Comparison of ENCODE assay signal across 33 cellular contexts in the genomic region with DNA sequence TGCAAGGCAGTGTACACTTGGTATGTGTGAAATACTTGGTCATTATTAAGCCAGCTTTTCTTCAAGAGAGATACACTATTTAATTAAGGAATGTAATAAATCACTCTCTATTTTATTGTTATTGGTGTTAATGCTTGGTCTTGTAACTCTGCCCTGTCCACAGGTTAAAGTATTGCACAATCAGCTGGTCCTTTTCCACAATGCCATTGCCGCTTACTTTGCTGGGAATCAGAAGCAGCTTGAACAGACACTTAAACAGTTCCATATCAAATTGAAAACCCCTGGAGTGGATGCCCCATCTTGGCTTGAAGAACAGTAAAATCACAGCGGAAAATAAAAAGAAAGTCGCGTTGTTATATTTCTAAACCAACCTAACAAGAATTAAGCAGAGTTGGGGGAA. TPM values are rescaled to one million over a fixed set of nuclear protein-coding genes. Genes with fewer than 3 reads are reported as not detected.
"Had no signal": no experiment of that assay in that cellular context is flagged by ENCODE, and none has a peak within 500 bp of the region (broad histone marks: within the 10 kb centered on the region; RNA-seq: fewer than 3 reads in every experiment).

No MANE protein-coding gene starts in this region.

- H3K4me1 ChIP-seq: ascending aorta had no signal

- H3K36me3 ChIP-seq: cardiac muscle cell had no signal

- DNase-seq: activated B cell treated with CpG ODN at 0.5 μM for 24 hours; activated CD4-positive, alpha-beta memory T cell treated with anti-CD3 and anti-CD28 coated beads, Interleukin-2, amount 10 ng/mL, durations not matched to agents 7 days and 5 days; activated CD4-positive, alpha-beta T cell treated with anti-CD3 and anti-CD28 coated beads for 4 hours; activated CD4-positive, alpha-beta T cell treated with anti-CD3 and anti-CD28 coated beads, Interleukin-2, amount 50 U/mL, for 1 hour; activated CD4-positive, CD25-positive, alpha-beta regulatory T cell treated with anti-CD3 and anti-CD28 coated beads, Interleukin-2, amount 50 U/mL, for 72 hours; activated CD8-positive, alpha-beta memory T cell treated with anti-CD3 and anti-CD28 coated beads for 24 hours; activated CD8-positive, alpha-beta memory T cell treated with anti-CD3 and anti-CD28 coated beads, Interleukin-2, amount 10 ng/mL, durations not matched to agents 7 days and 5 days; activated CD8-positive, alpha-beta memory T cell treated with anti-CD3 and anti-CD28 coated beads, Interleukin-2, amount 50 U/mL, for 48 hours; activated effector memory CD4-positive, alpha-beta T cell treated with Interleukin-2 at 50 U/mL for 16 hours; activated naive CD4-positive, alpha-beta T cell treated with anti-CD3 and anti-CD28 coated beads, Interleukin-2, amount 50 U/mL, for 16 hours; activated naive CD8-positive, alpha-beta T cell treated with anti-CD3 and anti-CD28 coated beads, Interleukin-2, amount 10 ng/mL, durations not matched to agents 7 days and 5 days; activated T-cell treated with anti-CD3 and anti-CD28 coated beads, Interleukin-2, amount 50 U/mL, for 48 hours; amygdala; MM.1S; MV-4-11; NCI-H1092 treated with DMSO at 0.1 percent for 48 hours; NCI-H187 treated with DMSO at 0.1 percent for 48 hours; NCI-H2081; NCI-H2171 treated with DMSO at 0.1 percent for 48 hours; NCI-H2227 treated with DMSO at 0.1 percent for 48 hours; NCI-H446; NCI-H510A treated with DMSO at 0.1 percent for 48 hours; NCI-H526 treated with DMSO at 0.1 percent for 48 hours; SHP77 treated with DMSO at 0.1 percent for 48 hours; T-cell; T-helper 17 cell had no signal

- H3K9ac ChIP-seq: KMS-11 had no signal

- H3K4me3 Mint-ChIP-seq: activated B cell treated with CpG ODN at 0.5 μM for 24 hours; activated CD4-positive, alpha-beta memory T cell treated with anti-CD3 and anti-CD28 coated beads, Interleukin-2, amount 10 ng/mL, durations not matched to agents 7 days and 5 days; activated CD8-positive, alpha-beta memory T cell treated with anti-CD3 and anti-CD28 coated beads, Interleukin-2, amount 10 ng/mL, durations not matched to agents 7 days and 5 days; activated naive CD8-positive, alpha-beta T cell treated with anti-CD3 and anti-CD28 coated beads, Interleukin-2, amount 10 ng/mL, durations not matched to agents 7 days and 5 days; central memory CD8-positive, alpha-beta T cell; T-cell; T-helper 17 cell had no signal

- H3K27ac ChIP-seq: ascending aorta, cardiac muscle cell, KMS-11, VCaP had no signal

- H3K4me3 ChIP-seq: ascending aorta, cardiac muscle cell had no signal

- H3K9me3 Mint-ChIP-seq: activated B cell treated with CpG ODN at 0.5 μM for 24 hours; activated CD4-positive, alpha-beta memory T cell treated with anti-CD3 and anti-CD28 coated beads, Interleukin-2, amount 10 ng/mL, durations not matched to agents 7 days and 5 days; activated naive CD8-positive, alpha-beta T cell treated with anti-CD3 and anti-CD28 coated beads, Interleukin-2, amount 10 ng/mL, durations not matched to agents 7 days and 5 days; central memory CD8-positive, alpha-beta T cell; T-cell had no signal

- H3K9me3 ChIP-seq: ascending aorta had no signal

- H3K4me1 Mint-ChIP-seq: activated B cell treated with CpG ODN at 0.5 μM for 24 hours; activated CD4-positive, alpha-beta memory T cell treated with anti-CD3 and anti-CD28 coated beads, Interleukin-2, amount 10 ng/mL, durations not matched to agents 7 days and 5 days; activated CD8-positive, alpha-beta memory T cell treated with anti-CD3 and anti-CD28 coated beads, Interleukin-2, amount 10 ng/mL, durations not matched to agents 7 days and 5 days; activated naive CD8-positive, alpha-beta T cell treated with anti-CD3 and anti-CD28 coated beads, Interleukin-2, amount 10 ng/mL, durations not matched to agents 7 days and 5 days; central memory CD8-positive, alpha-beta T cell; T-cell; T-helper 17 cell had no signal

- H3K4me2 ChIP-seq: KMS-11 had no signal

- H3K27me3 Mint-ChIP-seq: activated B cell treated with CpG ODN at 0.5 μM for 24 hours; activated CD4-positive, alpha-beta memory T cell treated with anti-CD3 and anti-CD28 coated beads, Interleukin-2, amount 10 ng/mL, durations not matched to agents 7 days and 5 days; activated CD8-positive, alpha-beta memory T cell treated with anti-CD3 and anti-CD28 coated beads, Interleukin-2, amount 10 ng/mL, durations not matched to agents 7 days and 5 days; activated naive CD8-positive, alpha-beta T cell treated with anti-CD3 and anti-CD28 coated beads, Interleukin-2, amount 10 ng/mL, durations not matched to agents 7 days and 5 days; central memory CD8-positive, alpha-beta T cell; T-cell; T-helper 17 cell had no signal

- H3K27me3 ChIP-seq: ascending aorta, cardiac muscle cell had no signal

- ATAC-seq: activated CD8-positive, alpha-beta memory T cell treated with anti-CD3 and anti-CD28 coated beads, Interleukin-2, amount 10 ng/mL, durations not matched to agents 7 days and 5 days; Panc1; SK-N-SH treated with all-trans-retinoic acid at 6 μM for 48 hours; T-cell; T-helper 17 cell had no signal

- H3K27ac Mint-ChIP-seq: activated B cell treated with CpG ODN at 0.5 μM for 24 hours; activated CD4-positive, alpha-beta memory T cell treated with anti-CD3 and anti-CD28 coated beads, Interleukin-2, amount 10 ng/mL, durations not matched to agents 7 days and 5 days; activated CD8-positive, alpha-beta memory T cell treated with anti-CD3 and anti-CD28 coated beads, Interleukin-2, amount 10 ng/mL, durations not matched to agents 7 days and 5 days; activated naive CD8-positive, alpha-beta T cell treated with anti-CD3 and anti-CD28 coated beads, Interleukin-2, amount 10 ng/mL, durations not matched to agents 7 days and 5 days; T-cell; T-helper 17 cell had no signal

RNA-seq across cellular contexts. Expression of gene FHDC1, which starts 26.2 kb away (rescaled TPM):
- polyA plus RNA-seq: cardiac muscle cell had no signal
